ENCODE assay signal across 8 cellular contexts in the genomic region with DNA sequence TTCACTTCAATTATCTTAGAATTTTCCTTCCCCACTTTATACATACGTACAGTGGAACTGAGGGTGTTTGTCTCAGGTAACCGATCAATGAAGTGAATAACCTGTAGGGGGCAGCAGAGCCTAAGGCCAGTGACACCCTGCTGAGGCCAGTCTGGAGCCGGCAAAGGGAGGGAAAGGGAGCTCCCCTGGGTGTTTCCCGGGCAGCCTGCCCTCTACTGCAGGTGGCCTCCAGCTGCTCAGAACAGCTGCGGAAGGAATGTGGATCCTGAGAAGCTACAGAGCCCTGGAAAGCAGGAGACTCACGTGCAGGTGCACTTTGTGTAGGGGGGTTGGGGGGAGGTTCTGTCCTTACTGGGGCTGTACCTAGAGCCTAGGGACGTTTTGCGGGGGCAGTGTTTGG. TPM values are rescaled to one million over a fixed set of nuclear protein-coding genes. Genes with fewer than 3 reads are reported as not detected.
DNase-seq lines count a peak whose midpoint lies in the region; ATAC-seq lines count a peak whose summit lies in the region.

No MANE protein-coding gene starts in this region.

- peak overlapping the region; percentile 54 for H3K27ac ChIP-seq in layer of hippocampus (ENCODE audit: low read depth, low read length)

- H3K27me3 ChIP-seq in layer of hippocampus (ENCODE audit: control insufficient read depth, insufficient read depth, low read length) = no peaks in the 10 kb centered on the region

- ATAC-seq in HG03280 (IDR thresholded peaks at IDR 0.05; ENCODE audit: unreplicated experiment) (peak; percentile 56), GM21528 (IDR thresholded peaks at IDR 0.05; ENCODE audit: low FRiP score, unreplicated experiment) (no peak)

- DNase-seq in EL (peak; percentile 88), NCI-H460 (ENCODE audit: extremely low read depth, low read depth) (peak; percentile 11), dedifferentiated amniotic fluid mesenchymal stem cell (ENCODE audit: extremely low spot score) (peak; percentile 80)
- peak; percentile 86 for DNase-seq in activated CD4-positive, alpha-beta T cell treated with anti-CD3 and anti-CD28 coated beads for 48 hours
- DNase-seq in stimulated activated CD4-positive, alpha-beta T cell treated with anti-CD3 and anti-CD28 coated beads, Interleukin-1b, Interleukin-23, amount 100 ng/mL, for 24 hours (ENCODE audit: low read depth in 4 of 4, low spot score in 1 of 4) = peak; percentile 47 to 64 (median 62)

RNA-seq across cellular contexts. Expression of gene ZNF491, which starts 0.8 kb away (rescaled TPM):
- total RNA-seq in NCI-H460 (2014; rRNA removed; shearing (Covaris generic)) = not detected in 2 replicates
- not detected in 2 replicates for polyA plus RNA-seq in NCI-H460 (2014; cell fraction: nucleus; rRNA removed)

RNA-seq across cellular contexts. Expression of gene ZNF440, which starts 16.6 kb away (rescaled TPM):
- total RNA-seq in NCI-H460 (2014; rRNA removed; shearing (Covaris generic)) = 0.20 and 0.45 TPM in 2 replicates
- polyA plus RNA-seq in NCI-H460 (2014; cell fraction: nucleus; rRNA removed) = 0.18 TPM in 1 of 2 replicates, not detected in the other

RNA-seq across cellular contexts. Expression of gene ZNF441, which starts 30.7 kb away (rescaled TPM):
- not detected in 2 replicates for total RNA-seq in NCI-H460 (2014; rRNA removed; shearing (Covaris generic))
- not detected in 2 replicates for polyA plus RNA-seq in NCI-H460 (2014; cell fraction: nucleus; rRNA removed)

RNA-seq across cellular contexts. Expression of gene ZNF439, which starts 51.0 kb away (rescaled TPM):
- not detected in 2 replicates for total RNA-seq in NCI-H460 (2014; rRNA removed; shearing (Covaris generic))
- polyA plus RNA-seq in NCI-H460 (2014; cell fraction: nucleus; rRNA removed) = not detected in 2 replicates

RNA-seq across cellular contexts. Expression of gene ZNF823, which starts 58.7 kb away (rescaled TPM):
- total RNA-seq in NCI-H460 (2014; rRNA removed; shearing (Covaris generic)) = 0.10 TPM in 1 of 2 replicates, not detected in the other
- polyA plus RNA-seq in NCI-H460 (2014; cell fraction: nucleus; rRNA removed) = 1.2 TPM in 1 of 2 replicates, not detected in the other

Comparison
In these comparisons a context has a peak if more than half of its experiments do, and no peak if none do; other contexts are left out.
1. DNase-seq: peak in every context shown above with its lines; median percentile 88 in EL; 86 in activated CD4-positive, alpha-beta T cell treated with anti-CD3 and anti-CD28 coated beads for 48 hours; 80 in dedifferentiated amniotic fluid mesenchymal stem cell; 62 in stimulated activated CD4-positive, alpha-beta T cell treated with anti-CD3 and anti-CD28 coated beads, Interleukin-1b, Interleukin-23, amount 100 ng/mL, for 24 hours; 11 in NCI-H460.